8 cellular contexts compared by ENCODE assay signal in genomic region chr9:130041648-130042405, GRCh38. TPM values are rescaled to one million over a fixed set of nuclear protein-coding genes. Genes with fewer than 3 reads are reported as not detected.
DNase-seq lines count a peak whose midpoint lies in the region; ATAC-seq, FAIRE-seq and TF ChIP-seq lines count a peak whose summit lies in the region.

No MANE protein-coding gene starts in this region.

- ATAC-seq in stimulated activated memory B cell treated with anti-CD40 and anti-IgM and Interleukin-4, amounts not matched to agents 10 μg/mL and 1 μg/mL and 100 μg/mL, for 72 hours, result no peak
- no peak for ATAC-seq in GM19023 (IDR thresholded peaks at IDR 0.05; ENCODE audit: unreplicated experiment)

- H3K79me2 ChIP-seq in keratinocyte (ENCODE audit: control insufficient read depth, insufficient read depth, low read length), result peaks cover 26% of the 10 kb centered on the region

- H3K4me3 ChIP-seq in BLaER1 treated with 17β-estradiol and CSF1 and Interleukin-3, amounts not matched to agents 10 nM and 100 nM, result peak overlapping the region; percentile 72 to 99 (median 86)
- peak overlapping the region; percentile 84 for H3K4me3 ChIP-seq in astrocyte of the spinal cord (ENCODE audit: low read depth, low read length)
- peak overlapping the region; percentile 82 to 94 (median 92) for H3K4me3 ChIP-seq in keratinocyte (ENCODE audit: control insufficient read depth in 2 of 3, extremely low read depth in 1 of 3, insufficient read depth in 2 of 3, low read depth in 1 of 3, low read length in 3 of 3)

- H3K9ac ChIP-seq in BLaER1 treated with 17β-estradiol and CSF1 and Interleukin-3, amounts not matched to agents 10 nM and 100 nM, result peak overlapping the region; percentile 77 to 99 (median 85)
- H3K9ac ChIP-seq in keratinocyte (ENCODE audit: control insufficient read depth, extremely low read depth, insufficient read depth, low read length), result peak overlapping the region; percentile 80

- peak overlapping the region; percentile 87 to 100 (median 99) for H3K4me2 ChIP-seq in BLaER1 treated with 17β-estradiol and CSF1 and Interleukin-3, amounts not matched to agents 10 nM and 100 nM
- peak overlapping the region; percentile 84 for H3K4me2 ChIP-seq in keratinocyte (ENCODE audit: control insufficient read depth, extremely low read depth, insufficient read depth, low read depth, low read length)

- no peaks in the 10 kb centered on the region for H3K9me3 Mint-ChIP-seq in stimulated activated memory B cell treated with anti-CD40 and anti-IgM and Interleukin-4, amounts not matched to agents 10 μg/mL and 1 μg/mL and 100 μg/mL, for 72 hours

- H3K27me3 ChIP-seq in BLaER1 treated with 17β-estradiol and CSF1 and Interleukin-3, amounts not matched to agents 10 nM and 100 nM, result peaks cover 16 to 44% (median 39%) of the 10 kb centered on the region in 11 experiments
- no peaks in the 10 kb centered on the region for H3K27me3 ChIP-seq in keratinocyte (ENCODE audit: control insufficient read depth, extremely low read depth, insufficient read depth, low read length)

- peak overlapping the region; percentile 100 for H3K27ac Mint-ChIP-seq in stimulated activated memory B cell treated with anti-CD40 and anti-IgM and Interleukin-4, amounts not matched to agents 10 μg/mL and 1 μg/mL and 100 μg/mL, for 72 hours

- TF ChIP-seq CTCF in astrocyte of the spinal cord (IDR thresholded peaks at IDR 0.05; ENCODE audit: low read depth, low read length), result no peak
- peak in 1 of 3 experiments; percentile 4 for TF ChIP-seq CTCF in keratinocyte (optimal IDR thresholded peaks at IDR 0.05 in 1 of 3, IDR thresholded peaks at IDR 0.05 in 1 of 3, conservative IDR thresholded peaks at IDR 0.05 in 1 of 3; ENCODE audit: extremely low read depth in 1 of 3, insufficient read depth in 2 of 3, low read length in 3 of 3)

- no peaks in the 10 kb centered on the region for H3K27me3 Mint-ChIP-seq in stimulated activated memory B cell treated with anti-CD40 and anti-IgM and Interleukin-4, amounts not matched to agents 10 μg/mL and 1 μg/mL and 100 μg/mL, for 72 hours

- H3K27ac ChIP-seq in BLaER1 treated with 17β-estradiol and CSF1 and Interleukin-3, amounts not matched to agents 10 nM and 100 nM, result peak overlapping the region in 9 of 11 experiments; percentile 60 to 96 (median 84); a peak in 13 of 22 replicates
- peak overlapping the region; percentile 36 for H3K27ac ChIP-seq in keratinocyte (ENCODE audit: control insufficient read depth, insufficient read depth, low read length)

- no peaks in the 10 kb centered on the region for H3K9me3 ChIP-seq in BLaER1 treated with 17β-estradiol and CSF1 and Interleukin-3, amounts not matched to agents 10 nM and 100 nM (replicated peaks in 1 of 11)
- no peaks in the 10 kb centered on the region for H3K9me3 ChIP-seq in keratinocyte (ENCODE audit: control insufficient read depth, low read depth, low read length)

- H4K20me1 ChIP-seq in BLaER1 treated with 17β-estradiol and CSF1 and Interleukin-3, amounts not matched to agents 10 nM and 100 nM, result peaks cover 27 to 56% (median 39%) of the 10 kb centered on the region in 11 experiments
- no peaks in the 10 kb centered on the region for H4K20me1 ChIP-seq in keratinocyte (ENCODE audit: control insufficient read depth, extremely low read depth, insufficient read depth, low read length)

- no peaks in the 10 kb centered on the region for H3K36me3 ChIP-seq in BLaER1 treated with 17β-estradiol and CSF1 and Interleukin-3, amounts not matched to agents 10 nM and 100 nM
- H3K36me3 ChIP-seq in keratinocyte (ENCODE audit: control insufficient read depth in 2 of 2, extremely low read depth in 1 of 2, insufficient read depth in 2 of 2, low read length in 2 of 2), result no peaks in the 10 kb centered on the region

- H3K9me1 ChIP-seq in keratinocyte (ENCODE audit: control insufficient read depth, extremely low read depth, insufficient read depth, low read length), result no peaks in the 10 kb centered on the region

- dilution Hi-C loops in keratinocyte (cut with MboI; ENCODE audit: extremely low pct_ligation_motif_present, low sequenced_read_pairs), result no loop called here

- in situ Hi-C loops in astrocyte of the spinal cord (cut with HindIII; ENCODE audit: low sequenced_read_pairs), result no loop called here

- H2AFZ ChIP-seq in keratinocyte (ENCODE audit: control insufficient read depth, low read length), result peak overlapping the region; percentile 87

- H3K36me3 Mint-ChIP-seq in stimulated activated memory B cell treated with anti-CD40 and anti-IgM and Interleukin-4, amounts not matched to agents 10 μg/mL and 1 μg/mL and 100 μg/mL, for 72 hours, result peaks cover 33% of the 10 kb centered on the region

- H3K4me3 Mint-ChIP-seq in stimulated activated memory B cell treated with anti-CD40 and anti-IgM and Interleukin-4, amounts not matched to agents 10 μg/mL and 1 μg/mL and 100 μg/mL, for 72 hours, result peak overlapping the region; percentile 95

- FAIRE-seq in keratinocyte (lab: Jason Lieb, UNC), result no peak

- DNase-seq in HT1080 (ENCODE audit: low read depth) (peak; percentile 25), astrocyte of the spinal cord (ENCODE audit: low read depth, low spot score) (no peak), keratinocyte (ENCODE audit: low read depth, low spot score) (no peak), putamen (ENCODE audit: low spot score) (no peak), SHP77 (lab: John Stamatoyannopoulos, UW) (no peak)

- H3K4me1 Mint-ChIP-seq in stimulated activated memory B cell treated with anti-CD40 and anti-IgM and Interleukin-4, amounts not matched to agents 10 μg/mL and 1 μg/mL and 100 μg/mL, for 72 hours, result peaks cover 57% of the 10 kb centered on the region

- H3K4me1 ChIP-seq in BLaER1 treated with 17β-estradiol and CSF1 and Interleukin-3, amounts not matched to agents 10 nM and 100 nM, result peaks cover 45 to 79% (median 62%) of the 10 kb centered on the region in 10 experiments
- H3K4me1 ChIP-seq in keratinocyte (ENCODE audit: control insufficient read depth, extremely low read depth, insufficient read depth, low read length), result no peaks in the 10 kb centered on the region

RNA-seq across cellular contexts. Expression of gene FNBP1, which starts 1.2 kb away (rescaled TPM):
- 13.5 and 18.4 TPM in 2 replicates for total RNA-seq in HT1080 (2014; rRNA removed; shearing (Covaris generic))
- polyA plus RNA-seq in HT1080 (2015; cell fraction: cytosol; rRNA removed), result 10.8 and 12.5 TPM in 2 replicates
- polyA plus RNA-seq in HT1080 (2015; cell fraction: nucleus; rRNA removed), result 8.2 and 9.2 TPM in 2 replicates
- 4.4 to 9.6 TPM (median 6.6 TPM) in 3 replicates for polyA plus RNA-seq in keratinocyte
- polyA plus RNA-seq in keratinocyte (2011; ENCODE audit: low read depth), result 126 TPM
- 7.7 and 9.1 TPM in 2 replicates for polyA plus RNA-seq in keratinocyte (2011; cell fraction: cytosol; rRNA removed)
- 10.8 and 11.3 TPM in 2 replicates for polyA plus RNA-seq in keratinocyte (2011; cell fraction: nucleus; rRNA removed)
- 9.1 and 10.6 TPM in 2 replicates for polyA plus RNA-seq in keratinocyte (2012; ENCODE audit: low replicate concordance)
- 6.8 to 17.5 TPM (median 7.5 TPM) in 3 replicates for polyA minus RNA-seq in keratinocyte
- polyA minus RNA-seq in keratinocyte (2011; cell fraction: cytosol; rRNA and poly(A)+ RNA removed), result 10.2 TPM
- polyA minus RNA-seq in keratinocyte (2011; cell fraction: nucleus; rRNA and poly(A)+ RNA removed), result 4.9 and 16.1 TPM in 2 replicates

RNA-seq across cellular contexts. Expression of gene GPR107, which starts 11.9 kb away (rescaled TPM):
- total RNA-seq in HT1080 (2014; rRNA removed; shearing (Covaris generic)), result 13.6 and 155 TPM in 2 replicates
- 19.6 and 21.4 TPM in 2 replicates for polyA plus RNA-seq in HT1080 (2015; cell fraction: cytosol; rRNA removed)
- polyA plus RNA-seq in HT1080 (2015; cell fraction: nucleus; rRNA removed), result 32.3 and 35.6 TPM in 2 replicates
- polyA plus RNA-seq in keratinocyte, result 27.3 to 30.8 TPM (median 29.7 TPM) in 3 replicates
- 11.7 TPM for polyA plus RNA-seq in keratinocyte (2011; ENCODE audit: low read depth)
- polyA plus RNA-seq in keratinocyte (2011; cell fraction: cytosol; rRNA removed), result 12.8 and 18.5 TPM in 2 replicates
- 69.0 and 72.5 TPM in 2 replicates for polyA plus RNA-seq in keratinocyte (2011; cell fraction: nucleus; rRNA removed)
- polyA plus RNA-seq in keratinocyte (2012; ENCODE audit: low replicate concordance), result 26.6 and 31.8 TPM in 2 replicates
- 22.3 to 50.2 TPM (median 31.4 TPM) in 3 replicates for polyA minus RNA-seq in keratinocyte
- polyA minus RNA-seq in keratinocyte (2011; cell fraction: cytosol; rRNA and poly(A)+ RNA removed), result 16.5 TPM
- polyA minus RNA-seq in keratinocyte (2011; cell fraction: nucleus; rRNA and poly(A)+ RNA removed), result 51.2 and 86.3 TPM in 2 replicates
